Comparison of ENCODE assay signal across 23 cellular contexts in genomic region chr21:14076143-14076806, GRCh38.
A peak's percentile ranks its signal among the peaks of the same experiment; 100 is the strongest.
DNase-seq lines count a peak whose midpoint lies in the region; ATAC-seq lines count a peak whose summit lies in the region.
"Had no signal": no experiment of that assay in that cellular context is flagged by ENCODE, and none has a peak within 500 bp of the region (broad histone marks: within the 10 kb centered on the region; RNA-seq: fewer than 3 reads in every experiment).

No MANE protein-coding gene starts in this region.

- peak; percentile 49 for ATAC-seq in activated T-helper 17 cell treated with anti-CD3 and anti-CD28 coated beads, Interleukin-2, amount 50 U/mL, for 72 hours (replicated peaks)
- no peak for ATAC-seq in stimulated activated memory B cell treated with anti-CD40 and anti-IgM and Interleukin-4, amounts not matched to agents 10 μg/mL and 1 μg/mL and 100 μg/mL, for 72 hours
- no peak for ATAC-seq in natural killer cell treated with Interleukin-12 subunit alpha and Interleukin-12 subunit beta and Interleukin-15 and Interleukin-18, amount 100 ng/mL, for 72 hours
- ATAC-seq: activated CD4-positive, alpha-beta T cell treated with anti-CD3 and anti-CD28 coated beads for 36 hours; foreskin keratinocyte; HepG2; upper lobe of right lung had no signal

- H3K27ac Mint-ChIP-seq in activated T-cell treated with anti-CD3 and anti-CD28 coated beads, Interleukin-2, amount 50 U/mL, for 24 hours, result peak overlapping the region; percentile 30
- H3K27ac Mint-ChIP-seq in IgD-negative memory B cell, result peak overlapping the region in 1 of 3 donors; percentile 70
- H3K27ac Mint-ChIP-seq in activated T-helper 17 cell treated with anti-CD3 and anti-CD28 coated beads, Interleukin-2, amount 50 U/mL, for 72 hours, result no peak overlapping the region
- peak overlapping the region; percentile 43 for H3K27ac Mint-ChIP-seq in stimulated activated memory B cell treated with anti-CD40 and anti-IgM and Interleukin-4, amounts not matched to agents 10 μg/mL and 1 μg/mL and 100 μg/mL, for 72 hours
- no peak overlapping the region for H3K27ac Mint-ChIP-seq in natural killer cell treated with Interleukin-12 subunit alpha and Interleukin-12 subunit beta and Interleukin-15 and Interleukin-18, amount 100 ng/mL, for 72 hours
- H3K27ac Mint-ChIP-seq: activated CD4-positive, alpha-beta T cell treated with anti-CD3 and anti-CD28 coated beads for 36 hours; activated naive CD4-positive, alpha-beta T cell treated with anti-CD3 and anti-CD28 coated beads, Interleukin-2, amount 10 ng/mL, durations not matched to agents 7 days and 5 days; B cell had no signal

- H3K36me3 Mint-ChIP-seq in activated T-cell treated with anti-CD3 and anti-CD28 coated beads, Interleukin-2, amount 50 U/mL, for 24 hours (ENCODE audit: low read depth), result no peaks in the 10 kb centered on the region
- H3K36me3 Mint-ChIP-seq in IgD-negative memory B cell, result no peaks in the 10 kb centered on the region
- no peaks in the 10 kb centered on the region for H3K36me3 Mint-ChIP-seq in activated T-helper 17 cell treated with anti-CD3 and anti-CD28 coated beads, Interleukin-2, amount 50 U/mL, for 72 hours (ENCODE audit: low read depth)
- H3K36me3 Mint-ChIP-seq in stimulated activated memory B cell treated with anti-CD40 and anti-IgM and Interleukin-4, amounts not matched to agents 10 μg/mL and 1 μg/mL and 100 μg/mL, for 72 hours, result peaks cover 8% of the 10 kb centered on the region
- H3K36me3 Mint-ChIP-seq in natural killer cell treated with Interleukin-12 subunit alpha and Interleukin-12 subunit beta and Interleukin-15 and Interleukin-18, amount 100 ng/mL, for 72 hours, result no peaks in the 10 kb centered on the region

- H3K4me1 Mint-ChIP-seq in activated T-cell treated with anti-CD3 and anti-CD28 coated beads, Interleukin-2, amount 50 U/mL, for 24 hours (ENCODE audit: low read depth), result peaks cover 1% of the 10 kb centered on the region
- H3K4me1 Mint-ChIP-seq in IgD-negative memory B cell, result no peaks in the 10 kb centered on the region
- H3K4me1 Mint-ChIP-seq in activated T-helper 17 cell treated with anti-CD3 and anti-CD28 coated beads, Interleukin-2, amount 50 U/mL, for 72 hours, result no peaks in the 10 kb centered on the region
- peaks cover 9% of the 10 kb centered on the region for H3K4me1 Mint-ChIP-seq in stimulated activated memory B cell treated with anti-CD40 and anti-IgM and Interleukin-4, amounts not matched to agents 10 μg/mL and 1 μg/mL and 100 μg/mL, for 72 hours
- H3K4me1 Mint-ChIP-seq in natural killer cell treated with Interleukin-12 subunit alpha and Interleukin-12 subunit beta and Interleukin-15 and Interleukin-18, amount 100 ng/mL, for 72 hours (ENCODE audit: low read depth in 2 of 2), result no peaks in the 10 kb centered on the region
- H3K4me1 Mint-ChIP-seq: activated CD4-positive, alpha-beta T cell treated with anti-CD3 and anti-CD28 coated beads for 36 hours; activated naive CD4-positive, alpha-beta T cell treated with anti-CD3 and anti-CD28 coated beads, Interleukin-2, amount 10 ng/mL, durations not matched to agents 7 days and 5 days; B cell had no signal

- no peak for DNase-seq in activated T-cell treated with anti-CD3 and anti-CD28 coated beads, Interleukin-2, amount 50 U/mL, for 24 hours
- no peak for DNase-seq in activated T-cell treated with anti-CD3 and anti-CD28 coated beads, Interleukin-2, amount 50 U/mL, for 48 hours
- DNase-seq in natural killer cell treated with Interleukin-12 subunit alpha and Interleukin-12 subunit beta and Interleukin-15 and Interleukin-18, amount 100 ng/mL, for 72 hours (ENCODE audit: low spot score), result no peak
- no peak for DNase-seq in NCI-H2081 treated with DMSO at 0.1 percent for 48 hours (lab: John Stamatoyannopoulos, UW)
- no peak for DNase-seq in activated CD4-positive, alpha-beta T cell treated with anti-CD3 and anti-CD28 coated beads, Interleukin-2, amount 50 U/mL, for 1 hour
- DNase-seq: activated CD4-positive, alpha-beta T cell treated with anti-CD3 and anti-CD28 coated beads for 36 hours; activated naive CD4-positive, alpha-beta T cell treated with anti-CD3 and anti-CD28 coated beads, Interleukin-2, amount 10 ng/mL, durations not matched to agents 7 days and 5 days; Calu3; caudate nucleus; erythroblast; foreskin keratinocyte; H7; NCI-H1436; NCI-H2171; NCI-H526; nucleus accumbens; SW 1271; upper lobe of right lung had no signal

- peaks cover 19% of the 10 kb centered on the region for H3K9me3 Mint-ChIP-seq in activated T-cell treated with anti-CD3 and anti-CD28 coated beads, Interleukin-2, amount 50 U/mL, for 24 hours
- H3K9me3 Mint-ChIP-seq in IgD-negative memory B cell, result peaks cover 0 to 3% (median 0%) of the 10 kb centered on the region in 3 donors
- H3K9me3 Mint-ChIP-seq in activated T-helper 17 cell treated with anti-CD3 and anti-CD28 coated beads, Interleukin-2, amount 50 U/mL, for 72 hours, result peaks cover 11% of the 10 kb centered on the region
- H3K9me3 Mint-ChIP-seq in stimulated activated memory B cell treated with anti-CD40 and anti-IgM and Interleukin-4, amounts not matched to agents 10 μg/mL and 1 μg/mL and 100 μg/mL, for 72 hours, result peaks cover 11% of the 10 kb centered on the region
- peaks cover 8% of the 10 kb centered on the region for H3K9me3 Mint-ChIP-seq in natural killer cell treated with Interleukin-12 subunit alpha and Interleukin-12 subunit beta and Interleukin-15 and Interleukin-18, amount 100 ng/mL, for 72 hours

- H3K27me3 Mint-ChIP-seq in activated T-cell treated with anti-CD3 and anti-CD28 coated beads, Interleukin-2, amount 50 U/mL, for 24 hours, result no peaks in the 10 kb centered on the region
- no peaks in the 10 kb centered on the region for H3K27me3 Mint-ChIP-seq in IgD-negative memory B cell
- no peaks in the 10 kb centered on the region for H3K27me3 Mint-ChIP-seq in activated T-helper 17 cell treated with anti-CD3 and anti-CD28 coated beads, Interleukin-2, amount 50 U/mL, for 72 hours
- H3K27me3 Mint-ChIP-seq in stimulated activated memory B cell treated with anti-CD40 and anti-IgM and Interleukin-4, amounts not matched to agents 10 μg/mL and 1 μg/mL and 100 μg/mL, for 72 hours, result no peaks in the 10 kb centered on the region
- no peaks in the 10 kb centered on the region for H3K27me3 Mint-ChIP-seq in natural killer cell treated with Interleukin-12 subunit alpha and Interleukin-12 subunit beta and Interleukin-15 and Interleukin-18, amount 100 ng/mL, for 72 hours
- H3K27me3 Mint-ChIP-seq: activated CD4-positive, alpha-beta T cell treated with anti-CD3 and anti-CD28 coated beads for 36 hours; activated naive CD4-positive, alpha-beta T cell treated with anti-CD3 and anti-CD28 coated beads, Interleukin-2, amount 10 ng/mL, durations not matched to agents 7 days and 5 days; B cell had no signal

- no peak overlapping the region for H3K4me3 Mint-ChIP-seq in activated T-cell treated with anti-CD3 and anti-CD28 coated beads, Interleukin-2, amount 50 U/mL, for 24 hours
- H3K4me3 Mint-ChIP-seq in IgD-negative memory B cell, result peak overlapping the region in 3 of 4 donors; percentile 58 to 67 (median 66)
- H3K4me3 Mint-ChIP-seq in activated T-helper 17 cell treated with anti-CD3 and anti-CD28 coated beads, Interleukin-2, amount 50 U/mL, for 72 hours, result no peak overlapping the region
- peak overlapping the region; percentile 20 for H3K4me3 Mint-ChIP-seq in stimulated activated memory B cell treated with anti-CD40 and anti-IgM and Interleukin-4, amounts not matched to agents 10 μg/mL and 1 μg/mL and 100 μg/mL, for 72 hours
- H3K4me3 Mint-ChIP-seq in natural killer cell treated with Interleukin-12 subunit alpha and Interleukin-12 subunit beta and Interleukin-15 and Interleukin-18, amount 100 ng/mL, for 72 hours, result no peak overlapping the region
- H3K4me3 Mint-ChIP-seq: activated CD4-positive, alpha-beta T cell treated with anti-CD3 and anti-CD28 coated beads for 36 hours; activated naive CD4-positive, alpha-beta T cell treated with anti-CD3 and anti-CD28 coated beads, Interleukin-2, amount 10 ng/mL, durations not matched to agents 7 days and 5 days; B cell had no signal

Comparison
In these comparisons a context has a peak if more than half of its experiments do, and no peak if none do; other contexts are left out.
1. H3K27ac Mint-ChIP-seq: peak in activated T-cell treated with anti-CD3 and anti-CD28 coated beads, Interleukin-2, amount 50 U/mL, for 24 hours (single experiment) and stimulated activated memory B cell treated with anti-CD40 and anti-IgM and Interleukin-4, amounts not matched to agents 10 μg/mL and 1 μg/mL and 100 μg/mL, for 72 hours (single experiment); none in activated T-helper 17 cell treated with anti-CD3 and anti-CD28 coated beads, Interleukin-2, amount 50 U/mL, for 72 hours (single experiment) and natural killer cell treated with Interleukin-12 subunit alpha and Interleukin-12 subunit beta and Interleukin-15 and Interleukin-18, amount 100 ng/mL, for 72 hours (0 of 2).
2. H3K4me3 Mint-ChIP-seq: peak in IgD-negative memory B cell (3 of 4) and stimulated activated memory B cell treated with anti-CD40 and anti-IgM and Interleukin-4, amounts not matched to agents 10 μg/mL and 1 μg/mL and 100 μg/mL, for 72 hours (single experiment); none in activated T-cell treated with anti-CD3 and anti-CD28 coated beads, Interleukin-2, amount 50 U/mL, for 24 hours (single experiment), activated T-helper 17 cell treated with anti-CD3 and anti-CD28 coated beads, Interleukin-2, amount 50 U/mL, for 72 hours (single experiment) and natural killer cell treated with Interleukin-12 subunit alpha and Interleukin-12 subunit beta and Interleukin-15 and Interleukin-18, amount 100 ng/mL, for 72 hours (single experiment).